8 cellular contexts compared by ENCODE assay signal in genomic region chr7:12917801-12918200, GRCh38.
"Had no signal": no experiment of that assay in that cellular context is flagged by ENCODE, and none has a peak within 500 bp of the region (broad histone marks: within the 10 kb centered on the region; RNA-seq: fewer than 3 reads in every experiment).

No MANE protein-coding gene starts in this region.

- H3K4me3 ChIP-seq: GM12878 had no signal

- FAIRE-seq: G401.6, GM12878, GM12891, GM12892, GM18507, GM19239 had no signal

- DNase-seq: GDM1, GF-D8 had no signal

- ATAC-seq: GM12878 had no signal
